ENCODE assay signal across 22 cellular contexts in genomic region chr2:39867268-39867667, GRCh38.
A peak's percentile ranks its signal among the peaks of the same experiment; 100 is the strongest.
DNase-seq lines count a peak whose midpoint lies in the region; ATAC-seq, FAIRE-seq and TF ChIP-seq lines count a peak whose summit lies in the region.
"Had no signal": no experiment of that assay in that cellular context is flagged by ENCODE, and none has a peak within 500 bp of the region (broad histone marks: within the 10 kb centered on the region; RNA-seq: fewer than 3 reads in every experiment).

No MANE protein-coding gene starts in this region.

- BruUV-seq in HepG2 (replicated peaks; lab: Mats Ljungman, UMichigan), result no TSS peak

- 19% methylated on average over 5 of the region's 5 CpGs for WGBS in HepG2 (ENCODE audit: low lambda C conversion rate)
- 63% methylated on average over 4 of the region's 5 CpGs for WGBS in right lobe of liver (ENCODE audit: insufficient coverage, low coverage, low lambda C conversion rate, missing lambda C conversion rate)

- H4K20me1 ChIP-seq in HepG2 (ENCODE audit: insufficient read depth, low read length), result no peaks in the 10 kb centered on the region
- H4K20me1 ChIP-seq: BLaER1 had no signal

- H3K4me2 ChIP-seq in HepG2 (ENCODE audit: low read depth, low read length), result no peak overlapping the region
- H3K4me2 ChIP-seq: BLaER1 had no signal

- FAIRE-seq in HepG2 (lab: Jason Lieb, UNC), result no peak
- FAIRE-seq: A204.1, D721Med, GM12892, H54 had no signal

- H3K79me2 ChIP-seq in HepG2 (ENCODE audit: insufficient read depth, low read length), result no peaks in the 10 kb centered on the region

- H3K9ac ChIP-seq in HepG2 (ENCODE audit: insufficient read depth, low read depth, low read length), result no peak overlapping the region
- H3K9ac ChIP-seq: BLaER1, GM23248 had no signal

- TF ChIP-seq CTCF in HepG2 (CRISPR knock-in tag; IDR thresholded peaks at IDR 0.05) (no peak), right lobe of liver (IDR thresholded peaks at IDR 0.05) (no peak)

- DNase-seq in HepG2 (ENCODE audit: low spot score) (peak; percentile 5), right lobe of liver (no peak), HT1080 (ENCODE audit: low read depth) (peak; percentile 66), SK-MEL-5 (ENCODE audit: low read depth, low spot score) (peak; percentile 58), SW 1271 (lab: John Stamatoyannopoulos, UW) (no peak), GDM1 (lab: John Stamatoyannopoulos, UW) (no peak)
- no peak for DNase-seq in activated CD4-positive, alpha-beta T cell treated with anti-CD3 and anti-CD28 coated beads for 48 hours
- DNase-seq: CD4-positive, CD25-positive, alpha-beta regulatory T cell; CD8-positive, alpha-beta T cell; DMS 273 treated with DMSO at 0.1 percent for 48 hours; DMS79; GM23248; HFFc6 had no signal

- TF ChIP-seq POLR2A in HepG2 (IDR thresholded peaks at IDR 0.05; ENCODE audit: insufficient read depth in 1 of 2, low read depth in 2 of 2, low read length in 2 of 2) (no peak), right lobe of liver (IDR thresholded peaks at IDR 0.05) (no peak)

- no peaks in the 10 kb centered on the region for H3K36me3 ChIP-seq in HepG2 (replicated peaks in 1 of 2; ENCODE audit: control insufficient read depth in 1 of 2, insufficient read depth in 2 of 2, low read length in 2 of 2)
- no peaks in the 10 kb centered on the region for H3K36me3 ChIP-seq in right lobe of liver
- H3K36me3 ChIP-seq: BLaER1, HAP-1 had no signal

- no peaks in the 10 kb centered on the region for H3K4me1 ChIP-seq in HepG2 (ENCODE audit: insufficient read depth, low read length)
- no peaks in the 10 kb centered on the region for H3K4me1 ChIP-seq in right lobe of liver
- H3K4me1 ChIP-seq: HAP-1 had no signal

- TF ChIP-seq EP300 in HepG2 (IDR thresholded peaks at IDR 0.05; ENCODE audit: low read depth in 2 of 2, low read length in 2 of 2) (no peak), HepG2 (CRISPR knock-in tag; IDR thresholded peaks at IDR 0.05; ENCODE audit: borderline replicate concordance) (no peak)

- CTCF ChIA-PET in HepG2 (lab: Yijun Ruan, JAX; ENCODE audit: low intra/inter-chr PET ratio, low total read pairs), result no interaction called here

- ATAC-seq in HepG2 (no peak), right lobe of liver (no peak), HG03135 (IDR thresholded peaks at IDR 0.05; ENCODE audit: unreplicated experiment) (no peak)
- ATAC-seq: CD8-positive, alpha-beta T cell had no signal

- H3K4me3 ChIP-seq in HepG2 (replicated peaks in 1 of 3; ENCODE audit: insufficient read depth in 1 of 3, low read depth in 2 of 3, low read length in 3 of 3) (no peak overlapping the region), right lobe of liver (no peak overlapping the region)
- H3K4me3 ChIP-seq: BLaER1, GM23248, HAP-1 had no signal

- H3K27ac ChIP-seq in HepG2 (ENCODE audit: extremely low read length, insufficient read depth, low read length) (no peak overlapping the region), right lobe of liver (no peak overlapping the region)
- H3K27ac ChIP-seq: 22Rv1, BLaER1, C4-2B, GM23248 had no signal

- POLR2A ChIA-PET in HepG2 (lab: Yijun Ruan, JAX), result no interaction called here

- in situ Hi-C loops in HepG2 (cut with HindIII; ENCODE audit: extremely low pct_ligation_motif_present, low pct_unique_long_range_greater_than_20kb), result no loop called here
- in situ Hi-C loops in SK-MEL-5 (cut with HindIII; ENCODE audit: low pct_unique_long_range_greater_than_20kb, low sequenced_read_pairs), result no loop called here

- H3K27me3 ChIP-seq in HepG2 (ENCODE audit: control insufficient read depth in 1 of 2, insufficient read depth in 2 of 2, low read length in 2 of 2) (peaks cover 0 to 17% of the 10 kb centered on the region in 2 experiments; a peak in 3 of 5 replicates), right lobe of liver (no peaks in the 10 kb centered on the region)
- H3K27me3 ChIP-seq: BLaER1 had no signal

- no peak overlapping the region for H2AFZ ChIP-seq in HepG2 (ENCODE audit: low read length)
- H2AFZ ChIP-seq: GM23248 had no signal

- H3K9me3 ChIP-seq in HepG2 (ENCODE audit: low read length), result peaks cover 7% of the 10 kb centered on the region; the same call in 1 of the 2 replicates
- no peaks in the 10 kb centered on the region for H3K9me3 ChIP-seq in right lobe of liver

- intact Hi-C loops in HepG2 (cut with micrococcal nuclease; ENCODE audit: unreplicated experiment), result no loop called here
- intact Hi-C loops in right lobe of liver (cut with DNase I), result no loop called here

- no peak for TF ChIP-seq RAD21 in HepG2 (CRISPR knock-in tag; IDR thresholded peaks at IDR 0.05)

TF ChIP-seq in HepG2, 621 proteins besides CTCF, POLR2A, EP300 and RAD21:
- no peak for TF ChIP-seq ATF7 (IDR thresholded peaks at IDR 0.05)
- no peak for TF ChIP-seq ATF7 (CRISPR knock-in tag; IDR thresholded peaks at IDR 0.05)
- no peak for TF ChIP-seq ZNF224 (CRISPR knock-in tag; IDR thresholded peaks at IDR 0.05)
- TF ChIP-seq MAFK (conservative IDR thresholded peaks at IDR 0.05 in 1 of 2, IDR thresholded peaks at IDR 0.05 in 1 of 2; ENCODE audit: low read length in 2 of 2), result peak in 1 of 2 experiments; percentile 1; a peak in 1 of 4 replicates
- peak; percentile 61; the same call in 1 of the 2 replicates for TF ChIP-seq ZNF263 (CRISPR knock-in tag; IDR thresholded peaks at IDR 0.05)

Comparison
In these comparisons a context has a peak if more than half of its experiments do, and no peak if none do; other contexts are left out.
1. DNase-seq: peak in HepG2 (single experiment), HT1080 (single experiment) and SK-MEL-5 (single experiment); none in right lobe of liver (0 of 3), SW 1271 (0 of 2), GDM1 (single experiment) and activated CD4-positive, alpha-beta T cell treated with anti-CD3 and anti-CD28 coated beads for 48 hours (single experiment).